19 cellular contexts compared by ENCODE assay signal in genomic region chr6:163179721-163180120, GRCh38.
DNase-seq lines count a peak whose midpoint lies in the region; ATAC-seq and TF ChIP-seq lines count a peak whose summit lies in the region.
"Had no signal": no experiment of that assay in that cellular context is flagged by ENCODE, and none has a peak within 500 bp of the region (broad histone marks: within the 10 kb centered on the region; RNA-seq: fewer than 3 reads in every experiment).

No MANE protein-coding gene starts in this region.

- no peak overlapping the region for H3K4me3 ChIP-seq in Panc1 (ENCODE audit: low read depth in 2 of 2, low read length in 2 of 2)
- H3K4me3 ChIP-seq: GM23338 had no signal

- H3K27me3 Mint-ChIP-seq in T-cell = peaks cover 13 to 16% of the 10 kb centered on the region in 2 donors

- no peaks in the 10 kb centered on the region for H3K9me3 ChIP-seq in Panc1 (ENCODE audit: control insufficient read depth, insufficient read depth, low read depth, low read length)
- H3K9me3 ChIP-seq: Caco-2 had no signal

- no peaks in the 10 kb centered on the region for H3K9me3 Mint-ChIP-seq in T-cell
- H3K9me3 Mint-ChIP-seq: CD4-positive, alpha-beta T cell; GM23338; HFFc6; IgD-negative memory B cell had no signal

- TF ChIP-seq CTCF in Panc1 (IDR thresholded peaks at IDR 0.05) = no peak

- H3K27me3 ChIP-seq in Panc1 (ENCODE audit: control insufficient read depth, insufficient read depth, low read length) (no peaks in the 10 kb centered on the region), layer of hippocampus (ENCODE audit: control insufficient read depth, insufficient read depth, low read length) (no peaks in the 10 kb centered on the region)

- H3K27ac ChIP-seq in Panc1 (ENCODE audit: low read length) = peak overlapping the region; percentile 87; the same call in 1 of the 2 replicates
- H3K27ac ChIP-seq in cingulate gyrus (ENCODE audit: low read depth, low read length) = peak overlapping the region; percentile 73
- peak overlapping the region; percentile 88 for H3K27ac ChIP-seq in layer of hippocampus (ENCODE audit: low read depth, low read length)
- H3K27ac ChIP-seq: C4-2B, HL-60 had no signal

- POLR2A ChIA-PET in Panc1 (lab: Charles Lee) = no interaction called here
- POLR2A ChIA-PET in T-cell (lab: Charles Lee) = no interaction called here

- no peak overlapping the region for H3K27ac Mint-ChIP-seq in T-cell
- H3K27ac Mint-ChIP-seq: CD4-positive, alpha-beta T cell; GM23338; HFFc6; IgD-negative memory B cell had no signal

- CTCF ChIA-PET in Panc1 (lab: Charles Lee) (no interaction called here), T-cell (lab: Charles Lee) (no interaction called here)

- intact Hi-C loops in Panc1 (cut with micrococcal nuclease; ENCODE audit: unreplicated experiment) = loop anchor here (5.0 to 10.0 kb wide), 3 partner anchors 145 to 775 kb away; no protein-coding TSS in a partner anchor

- H3K4me3 Mint-ChIP-seq in T-cell = no peak overlapping the region
- H3K4me3 Mint-ChIP-seq: CD4-positive, alpha-beta T cell; GM23338; HFFc6; IgD-negative memory B cell had no signal

- in situ Hi-C loops in Panc1 (cut with HindIII; ENCODE audit: low pct_unique_long_range_greater_than_20kb, low sequenced_read_pairs) = no loop called here

- H3K4me1 Mint-ChIP-seq in T-cell = no peaks in the 10 kb centered on the region

- ATAC-seq in Panc1 = no peak
- no peak for ATAC-seq in T-cell (replicated peaks in 1 of 4)
- ATAC-seq: GM23338, HCT116 had no signal

- peaks cover 11% of the 10 kb centered on the region for H3K4me1 ChIP-seq in Panc1 (ENCODE audit: control insufficient read depth, insufficient read depth, low read length)

- DNase-seq in Panc1 (ENCODE audit: low read depth, low spot score) (no peak), T-cell (no peak), NCI-H82 treated with DMSO at 0.1 percent for 48 hours (lab: John Stamatoyannopoulos, UW; ENCODE audit: unreplicated experiment) (no peak), DMS53 treated with DMSO at 0.1 percent for 48 hours (lab: John Stamatoyannopoulos, UW; ENCODE audit: unreplicated experiment) (no peak)
- DNase-seq in activated CD4-positive, CD25-positive, alpha-beta regulatory T cell treated with anti-CD3 and anti-CD28 coated beads, Interleukin-2, amount 50 U/mL, for 72 hours = no peak
- DNase-seq: AML-193; Caco-2; CD4-positive, alpha-beta T cell; DMS79; GF-D8; H7; HFFc6 had no signal

- BruUV-seq in Panc1 (replicated peaks; lab: Mats Ljungman, UMichigan) = no TSS peak

- no peaks in the 10 kb centered on the region for H3K36me3 ChIP-seq in Panc1 (ENCODE audit: control insufficient read depth, insufficient read depth, low read length)

- H3K36me3 Mint-ChIP-seq in T-cell = no peaks in the 10 kb centered on the region
- H3K36me3 Mint-ChIP-seq: IgD-negative memory B cell had no signal
